ENCODE assay signal across 18 cellular contexts in the genomic region with DNA sequence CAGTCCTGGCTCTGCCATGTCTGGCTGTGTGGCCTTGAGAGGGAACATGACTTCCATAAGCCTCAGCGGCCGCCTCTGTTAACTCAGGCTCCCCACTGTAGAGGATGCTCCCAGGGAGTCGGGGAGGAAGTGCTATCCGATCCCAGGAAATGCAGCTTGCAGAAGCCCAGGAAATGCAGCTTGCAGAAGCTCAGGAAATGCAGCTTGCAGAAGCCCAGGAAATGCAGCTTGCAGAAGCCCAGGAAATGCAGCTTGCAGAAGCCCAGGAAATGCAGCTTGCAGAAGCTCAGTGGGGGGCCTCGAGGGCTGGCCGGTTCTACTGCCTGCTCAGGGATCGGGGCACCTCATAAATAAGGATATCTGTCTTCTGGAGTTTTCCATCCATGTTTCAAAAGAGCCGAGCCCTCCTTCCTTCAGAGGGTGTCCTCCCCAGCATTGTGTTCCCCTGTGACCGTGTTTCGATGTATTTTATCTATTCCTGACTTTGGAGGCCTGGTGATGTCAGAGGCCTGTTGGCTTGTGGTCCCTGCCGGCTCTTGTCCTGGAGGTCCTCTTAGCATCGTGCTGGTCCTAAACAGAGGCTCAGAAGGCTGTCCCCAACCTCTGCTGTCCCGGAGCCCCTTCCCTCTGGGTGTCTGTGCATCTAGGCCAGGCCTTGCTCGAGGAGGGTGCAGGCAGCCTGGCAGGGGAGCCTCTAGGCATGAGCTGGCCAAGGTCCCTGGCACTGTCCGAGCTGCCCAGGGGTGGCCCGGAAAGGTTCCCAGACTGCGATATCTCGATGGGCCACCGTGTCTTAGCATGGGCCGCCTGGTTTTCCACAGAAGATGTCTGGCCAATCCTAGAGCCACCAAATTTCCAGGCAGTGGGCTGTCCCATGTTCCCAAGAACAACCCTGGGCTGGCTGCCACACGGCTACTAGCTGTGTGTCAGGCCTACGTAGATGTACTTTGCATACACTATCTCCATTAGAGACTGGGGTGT. TPM values are rescaled to one million over a fixed set of nuclear protein-coding genes. Genes with fewer than 3 reads are reported as not detected.
A peak's percentile ranks its signal among the peaks of the same experiment; 100 is the strongest.
DNase-seq lines count a peak whose midpoint lies in the region; ATAC-seq and TF ChIP-seq lines count a peak whose summit lies in the region.
"Had no signal": no experiment of that assay in that cellular context is flagged by ENCODE, and none has a peak within 500 bp of the region (broad histone marks: within the 10 kb centered on the region; RNA-seq: fewer than 3 reads in every experiment).

No MANE protein-coding gene starts in this region.

- no peaks in the 10 kb centered on the region for H3K36me3 ChIP-seq in IMR-90 (ENCODE audit: control insufficient read depth, insufficient read depth, low read length)
- H3K36me3 ChIP-seq in mesenchymal stem cell (ENCODE audit: control insufficient read depth in 1 of 2, insufficient read depth in 2 of 2, low read depth in 1 of 2, low read length in 2 of 2) = no peaks in the 10 kb centered on the region
- H3K36me3 ChIP-seq: vagina had no signal

- H3K4me3 ChIP-seq in IMR-90 (ENCODE audit: insufficient read depth, low read depth, low read length) (no peak overlapping the region), mesenchymal stem cell (ENCODE audit: insufficient read depth in 1 of 2, low read depth in 1 of 2, low read length in 2 of 2) (no peak overlapping the region)
- H3K4me3 ChIP-seq: vagina had no signal

- H3K4ac ChIP-seq in IMR-90 (ENCODE audit: low read depth, low read length) (peak overlapping the region; percentile 15; the same call in 1 of the 2 replicates), mesenchymal stem cell (ENCODE audit: low read depth in 1 of 2, low read length in 2 of 2) (no peak overlapping the region)

- H2AFZ ChIP-seq in IMR-90 (replicated peaks; ENCODE audit: low read length, poor library complexity) (peak overlapping the region; percentile 56), mesenchymal stem cell (ENCODE audit: low read depth, low read length) (no peak overlapping the region)

- H3K4me1 ChIP-seq in IMR-90 (ENCODE audit: control insufficient read depth, insufficient read depth, low read length) (no peaks in the 10 kb centered on the region), mesenchymal stem cell (ENCODE audit: control insufficient read depth, insufficient read depth, low read depth, low read length) (peaks cover 18% of the 10 kb centered on the region)
- H3K4me1 ChIP-seq: vagina had no signal

- H2BK15ac ChIP-seq in IMR-90 (ENCODE audit: low read depth, low read length) (no peak overlapping the region), mesenchymal stem cell (ENCODE audit: low read depth, poor library complexity, severe bottlenecking) (peak overlapping the region; percentile 37)

- no peaks in the 10 kb centered on the region for H3K27me3 ChIP-seq in IMR-90 (ENCODE audit: control insufficient read depth, insufficient read depth, low read length)
- H3K27me3 ChIP-seq in mesenchymal stem cell (ENCODE audit: control insufficient read depth in 1 of 2, insufficient read depth in 1 of 2, low read length in 2 of 2) = peaks cover 8 to 18% of the 10 kb centered on the region in 2 experiments
- H3K27me3 ChIP-seq: vagina had no signal

- TF ChIP-seq CTCF in 22Rv1 (IDR thresholded peaks at IDR 0.05) (no peak), IMR-90 (conservative IDR thresholded peaks at IDR 0.05; ENCODE audit: low read depth, low read length) (no peak), GM10248 (IDR thresholded peaks at IDR 0.05; ENCODE audit: control extremely low read depth, extremely low read depth, low read depth, missing control alignments) (no peak)

- no peak overlapping the region for H3K4me2 ChIP-seq in IMR-90 (ENCODE audit: low read depth, low read length)
- no peak overlapping the region for H3K4me2 ChIP-seq in mesenchymal stem cell (ENCODE audit: low read length, poor library complexity, severe bottlenecking)

- TF ChIP-seq POLR2A in IMR-90 (IDR thresholded peaks at IDR 0.05; ENCODE audit: low read depth, low read length) (no peak), GM18505 (IDR thresholded peaks at IDR 0.05; ENCODE audit: borderline replicate concordance, extremely low read depth, insufficient read depth, insufficient read length) (no peak)

- peak overlapping the region; percentile 25 for H2AK5ac ChIP-seq in IMR-90 (ENCODE audit: low read depth, low read length)
- no peak overlapping the region for H2AK5ac ChIP-seq in mesenchymal stem cell (ENCODE audit: low read length, severe bottlenecking)

- H3K9me3 ChIP-seq in IMR-90 (ENCODE audit: control insufficient read depth, insufficient read depth, low read length) (peaks cover 3% of the 10 kb centered on the region), mesenchymal stem cell (ENCODE audit: control insufficient read depth, low read length) (peaks cover 27% of the 10 kb centered on the region)
- H3K9me3 ChIP-seq: vagina had no signal

- no peak overlapping the region for H4K5ac ChIP-seq in IMR-90 (ENCODE audit: low read depth, low read length)

- H3K56ac ChIP-seq in IMR-90 (ENCODE audit: extremely low read depth, insufficient read depth, low read length) = no peak overlapping the region

- H3K79me1 ChIP-seq in IMR-90 (ENCODE audit: low read depth in 1 of 2, low read length in 2 of 2) = no peaks in the 10 kb centered on the region
- H3K79me1 ChIP-seq in mesenchymal stem cell (replicated peaks; ENCODE audit: low read length, poor library complexity, severe bottlenecking) = no peaks in the 10 kb centered on the region

- H3K14ac ChIP-seq in IMR-90 (replicated peaks; ENCODE audit: low read depth, low read length) = no peak overlapping the region
- no peak overlapping the region for H3K14ac ChIP-seq in mesenchymal stem cell (ENCODE audit: low read length in 2 of 2)

- H4K91ac ChIP-seq in IMR-90 (ENCODE audit: insufficient read depth, low read depth, low read length) (peak overlapping the region; percentile 42; the same call in 1 of the 2 replicates), mesenchymal stem cell (ENCODE audit: low read length) (peak overlapping the region; percentile 40)

- TF ChIP-seq RAD21 in IMR-90 (IDR thresholded peaks at IDR 0.05; ENCODE audit: low read length) = no peak

- BruUV-seq in IMR-90 (replicated peaks; lab: Mats Ljungman, UMichigan) = no TSS peak

- dilution Hi-C loops in IMR-90 (cut with HindIII; ENCODE audit: low sequenced_read_pairs, unreplicated experiment) = no loop called here

- peak overlapping the region; percentile 93 for H2AK9ac ChIP-seq in IMR-90 (replicated peaks; ENCODE audit: low read depth, low read length, poor library complexity)

- H3K27ac ChIP-seq in 22Rv1 = peak overlapping the region; percentile 40
- no peak overlapping the region for H3K27ac ChIP-seq in IMR-90 (ENCODE audit: insufficient read depth, low read length)
- no peak overlapping the region for H3K27ac ChIP-seq in mesenchymal stem cell (ENCODE audit: low read length, poor library complexity, severe bottlenecking)
- H3K27ac ChIP-seq: vagina had no signal

- no peaks in the 10 kb centered on the region for H3K9me1 ChIP-seq in IMR-90 (ENCODE audit: insufficient read depth, low read length)

- in situ Hi-C loops in IMR-90 (cut with MboI; ENCODE audit: low sequenced_read_pairs) = no loop called here

- no peak overlapping the region for H2BK5ac ChIP-seq in IMR-90 (ENCODE audit: low read depth, low read length, poor library complexity, severe bottlenecking)
- H2BK5ac ChIP-seq in mesenchymal stem cell (ENCODE audit: low read depth, low read length, poor library complexity, severe bottlenecking) = no peak overlapping the region

- CTCF ChIA-PET in IMR-90 (lab: Yijun Ruan, JAX) = interaction anchor here (1.0 to 1.5 kb wide), 10 partner anchors 8 to 540 kb away, joined by 3 to 6 read pairs (median 3); no protein-coding TSS in a partner anchor
- CTCF ChIA-PET in GM10248 (lab: Yijun Ruan, JAX) = interaction anchor here (0.8 to 1.6 kb wide), 8 partner anchors 10 to 513 kb away, joined by 3 to 6 read pairs (median 3); a partner anchor contains a TSS

- intact Hi-C loops in IMR-90 (cut with micrococcal nuclease) = loop anchor here (1.0 to 10.0 kb wide), 3 partner anchors 35 to 510 kb away; a partner anchor contains a TSS

- H3K9ac ChIP-seq in IMR-90 (ENCODE audit: low read depth, low read length) (no peak overlapping the region), mesenchymal stem cell (ENCODE audit: low read length) (no peak overlapping the region)

- DNase-seq in IMR-90 (no peak), mesenchymal stem cell (no peak), GM10248 (ENCODE audit: extremely low spot score) (no peak), ureter (ENCODE audit: low spot score) (no peak)
- DNase-seq in activated CD4-positive, alpha-beta T cell treated with anti-CD3 and anti-CD28 coated beads for 1 hour = no peak
- DNase-seq: activated CD4-positive, alpha-beta T cell treated with anti-CD3 and anti-CD28 coated beads, Interleukin-2, amount 50 U/mL, for 48 hours; activated naive CD8-positive, alpha-beta T cell treated with anti-CD3 and anti-CD28 coated beads for 36 hours; activated T-cell treated with anti-CD3 and anti-CD28 coated beads, Interleukin-2, amount 50 U/mL, for 48 hours; CD4-positive, alpha-beta memory T cell; DND-41; NCI-H2081 treated with DMSO at 0.1 percent for 48 hours; stimulated activated naive CD8-positive, alpha-beta T cell treated with anti-CD3 and anti-CD28 coated beads, Interleukin-15, Interleukin-2, amounts not matched to agents 100 U/mL and 50 U/mL, for 24 hours had no signal

- 78% methylated on average over 13 of the region's 22 CpGs; no CpG with 5 or more reads in 1 of the 2 experiments for WGBS in IMR-90 (ENCODE audit: extremely low coverage in 2 of 2, insufficient read length in 1 of 2), 2 experiments
- WGBS in mesenchymal stem cell = 74% methylated on average over 22 of the region's 22 CpGs

- POLR2A ChIA-PET in IMR-90 (lab: Charles Lee; ENCODE audit: unreplicated experiment) (no interaction called here), GM10248 (lab: Yijun Ruan, JAX) (no interaction called here)

- peak overlapping the region; percentile 36; the same call in 1 of the 2 replicates for H2BK20ac ChIP-seq in IMR-90 (ENCODE audit: low read depth, low read length)

- ATAC-seq in IMR-90 (ENCODE audit: low read depth) = no peak; the same call in 1 of the 2 replicates
- ATAC-seq in esophagus mucosa = peak; percentile 8
- no peak for ATAC-seq in GM18505 (IDR thresholded peaks at IDR 0.05; ENCODE audit: unreplicated experiment)
- ATAC-seq: stimulated activated naive CD8-positive, alpha-beta T cell treated with anti-CD3 and anti-CD28 coated beads, Interleukin-15, Interleukin-2, amounts not matched to agents 100 U/mL and 50 U/mL, for 24 hours had no signal

- H3K18ac ChIP-seq in IMR-90 (ENCODE audit: low read depth, low read length) (no peak overlapping the region), mesenchymal stem cell (ENCODE audit: low read depth in 1 of 2, low read length in 2 of 2) (peak overlapping the region in 1 of 2 experiments; percentile 7)

- H4K20me1 ChIP-seq in IMR-90 (ENCODE audit: insufficient read depth, low read length) = no peaks in the 10 kb centered on the region

- H4K8ac ChIP-seq in IMR-90 (ENCODE audit: low read depth in 2 of 2, low read length in 2 of 2) (peak overlapping the region in 1 of 2 experiments; percentile 23; a peak in 1 of 4 replicates), mesenchymal stem cell (ENCODE audit: low read length) (peak overlapping the region; percentile 69)

- peak overlapping the region; percentile 43 to 55 for H2BK12ac ChIP-seq in mesenchymal stem cell (ENCODE audit: low read length in 2 of 2)

- H3K23ac ChIP-seq in IMR-90 (ENCODE audit: low read depth, low read length) (no peak overlapping the region), mesenchymal stem cell (ENCODE audit: low read length in 2 of 2) (no peak overlapping the region)

- H2BK120ac ChIP-seq in IMR-90 (ENCODE audit: low read depth, low read length) = peak overlapping the region; percentile 3; the same call in 1 of the 2 replicates
- H2BK120ac ChIP-seq in mesenchymal stem cell (ENCODE audit: low read depth, low read length) = no peak overlapping the region

RNA-seq across cellular contexts. Expression of a gene that starts 24.9 kb away (rescaled TPM):
- total RNA-seq in IMR-90 (2012; rRNA removed) (under 0.01 and 0.28 TPM in 2 replicates), esophagus mucosa (0.16 TPM), ureter (1.1 TPM)
- polyA plus RNA-seq in IMR-90 (2012; rRNA removed) = 0.05 and 0.07 TPM in 2 replicates
- polyA plus RNA-seq in IMR-90 (2012; cell fraction: cytosol; rRNA removed) = 0.02 and 0.03 TPM in 2 replicates
- 0.56 and 0.64 TPM in 2 replicates for polyA plus RNA-seq in IMR-90 (2012; cell fraction: nucleus; rRNA removed; ENCODE audit: low replicate concordance)
- polyA plus RNA-seq in mesenchymal stem cell (2013, experiment 1 of 2) = 0.03 TPM
- polyA plus RNA-seq in mesenchymal stem cell (2013, experiment 2 of 2) = 0.01 TPM
- total RNA-seq: dermis microvascular lymphatic vessel endothelial cell had no signal
- polyA plus RNA-seq: CD4-positive, alpha-beta memory T cell; IgD-negative memory B cell had no signal
